ENCODE assay signal across 15 cellular contexts in the genomic region with DNA sequence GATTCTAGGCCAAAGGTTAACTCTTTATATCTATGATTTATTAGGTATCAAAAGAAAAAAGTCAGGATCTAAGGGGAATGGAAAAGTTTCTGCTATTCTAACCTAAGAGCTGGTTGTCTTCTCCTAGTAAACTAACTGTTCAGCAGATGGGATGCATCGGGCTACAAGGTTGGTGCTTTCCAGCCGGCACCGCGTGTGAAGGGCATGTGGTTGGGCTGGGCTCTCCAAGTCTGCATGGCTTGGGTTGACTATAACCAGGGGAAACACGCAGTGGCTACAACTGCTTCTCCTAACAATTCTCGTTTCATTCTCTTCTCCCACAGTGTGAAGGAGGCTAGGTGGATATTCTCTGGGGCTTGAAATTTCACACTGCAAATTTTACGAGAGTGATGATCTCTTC.
"Had no signal": no experiment of that assay in that cellular context is flagged by ENCODE, and none has a peak within 500 bp of the region (broad histone marks: within the 10 kb centered on the region; RNA-seq: fewer than 3 reads in every experiment).

No MANE protein-coding gene starts in this region.

- ATAC-seq: activated CD8-positive, alpha-beta T cell treated with anti-CD3 and anti-CD28 coated beads for 36 hours; activated T-cell treated with anti-CD3 and anti-CD28 coated beads, Interleukin-2, amount 50 U/mL, for 4 hours had no signal

- DNase-seq: activated B cell treated with CpG ODN at 0.5 μM for 24 hours; activated CD4-positive, alpha-beta T cell treated with anti-CD3 and anti-CD28 coated beads for 48 hours; activated CD8-positive, alpha-beta T cell treated with anti-CD3 and anti-CD28 coated beads for 36 hours; activated effector memory CD4-positive, alpha-beta T cell treated with Interleukin-2 at 50 U/mL for 16 hours; activated naive CD4-positive, alpha-beta T cell treated with anti-CD3 and anti-CD28 coated beads, Interleukin-2, amount 50 U/mL, for 16 hours; activated T-cell treated with anti-CD3 and anti-CD28 coated beads, Interleukin-2, amount 50 U/mL, for 4 hours; colonic mucosa; effector CD4-positive, alpha-beta T cell; foreskin keratinocyte; mesendoderm; occipital lobe; small intestine; stimulated activated CD4-positive, alpha-beta T cell treated with anti-CD3 and anti-CD28 coated beads, Interleukin-4, amount 100 ng/mL, for 4 hours; stimulated activated CD8-positive, alpha-beta memory T cell treated with anti-CD3 and anti-CD28 coated beads, Interleukin-4, amount 100 ng/mL, for 48 hours had no signal

- H3K4me1 ChIP-seq: colonic mucosa, foreskin keratinocyte, right atrium auricular region had no signal

- H3K9me3 ChIP-seq: colonic mucosa, right atrium auricular region had no signal

- H3K27me3 ChIP-seq: colonic mucosa, foreskin keratinocyte, right atrium auricular region had no signal

- H3K4me3 ChIP-seq: colonic mucosa, right atrium auricular region had no signal

- H3K36me3 ChIP-seq: colonic mucosa, right atrium auricular region had no signal

- H3K27ac ChIP-seq: colonic mucosa, foreskin keratinocyte, right atrium auricular region had no signal
